Comparison of ENCODE assay signal across 13 cellular contexts in the genomic region with DNA sequence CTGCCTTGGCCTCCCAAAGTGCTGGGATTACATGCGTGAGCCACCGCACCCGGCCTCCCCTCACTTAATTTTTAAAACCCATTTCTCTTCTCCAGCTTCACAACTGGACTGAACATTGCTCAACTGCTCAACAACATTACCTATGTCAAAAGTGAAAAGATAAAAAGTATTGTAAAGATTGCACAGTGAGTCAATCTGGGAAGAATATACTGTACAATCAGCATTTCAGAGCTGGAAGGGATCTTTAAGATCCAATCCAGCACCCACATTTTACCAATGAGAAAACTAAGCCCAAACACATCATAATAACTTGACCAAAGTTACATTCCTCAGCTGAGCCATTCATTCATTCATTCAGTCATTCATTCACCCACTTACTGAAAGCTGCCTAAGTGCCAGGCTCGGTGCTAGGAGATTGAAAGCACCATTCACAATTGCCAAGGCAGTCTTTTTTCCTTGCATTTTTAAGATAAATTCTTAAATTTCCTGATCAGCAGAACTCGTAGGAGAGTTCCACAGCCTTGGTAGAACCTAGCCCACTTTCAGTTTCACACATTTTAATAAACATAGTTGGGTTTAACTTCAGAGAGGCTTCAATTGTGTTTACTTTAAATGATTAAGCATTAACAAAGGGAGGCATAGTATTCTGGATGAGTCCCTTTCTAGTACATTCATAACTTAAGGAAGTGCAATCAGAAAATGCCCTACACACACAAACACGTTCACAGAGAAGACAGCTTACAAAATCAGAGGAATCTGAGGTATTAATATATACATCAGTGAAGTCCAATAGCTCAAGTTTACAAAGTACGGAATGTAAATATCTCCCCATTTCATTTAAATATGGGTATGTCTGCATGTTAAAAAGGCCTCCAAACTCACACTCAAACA. TPM values are rescaled to one million over a fixed set of nuclear protein-coding genes. Genes with fewer than 3 reads are reported as not detected.
DNase-seq lines count a peak whose midpoint lies in the region; ATAC-seq, FAIRE-seq and TF ChIP-seq lines count a peak whose summit lies in the region.
"Had no signal": no experiment of that assay in that cellular context is flagged by ENCODE, and none has a peak within 500 bp of the region (broad histone marks: within the 10 kb centered on the region; RNA-seq: fewer than 3 reads in every experiment).

No MANE protein-coding gene starts in this region.

- H3K9me3 ChIP-seq in BLaER1 treated with 17β-estradiol and CSF1 and Interleukin-3, amounts not matched to agents 10 nM and 100 nM (replicated peaks in 1 of 11), result no peaks in the 10 kb centered on the region
- no peaks in the 10 kb centered on the region for H3K9me3 ChIP-seq in K562 (replicated peaks; ENCODE audit: control insufficient read depth, insufficient read depth, low read depth, low read length)
- H3K9me3 ChIP-seq in mucosa of stomach (ENCODE audit: control insufficient read depth, low read length), result no peaks in the 10 kb centered on the region
- H3K9me3 ChIP-seq: esophagus muscularis mucosa, upper lobe of left lung had no signal

- H3K27ac ChIP-seq in BLaER1 treated with 17β-estradiol and CSF1 and Interleukin-3, amounts not matched to agents 10 nM and 100 nM, result no peak overlapping the region
- H3K27ac ChIP-seq in KMS-11, result peak overlapping the region; percentile 25; the same call in 1 of the 2 replicates
- no peak overlapping the region for H3K27ac ChIP-seq in K562 (ENCODE audit: extremely low read depth, low read depth, low read length)
- H3K27ac ChIP-seq: esophagus muscularis mucosa, upper lobe of left lung had no signal

- peak overlapping the region; percentile 19 to 99 (median 91); a peak in 20 of 22 replicates for H3K4me2 ChIP-seq in BLaER1 treated with 17β-estradiol and CSF1 and Interleukin-3, amounts not matched to agents 10 nM and 100 nM
- H3K4me2 ChIP-seq in KMS-11, result peak overlapping the region; percentile 78
- H3K4me2 ChIP-seq in K562 (ENCODE audit: insufficient read depth, low read length), result no peak overlapping the region

- TF ChIP-seq RAD21 in K562 (CRISPR knock-in tag; conservative IDR thresholded peaks at IDR 0.05 in 1 of 2, IDR thresholded peaks at IDR 0.05 in 1 of 2), result no peak

- DNase-seq in K562 (ENCODE audit: extremely low read depth in 1 of 4, low spot score in 3 of 4) (no peak), occipital lobe (lab: John Stamatoyannopoulos, UW) (no peak), AG20443 (ENCODE audit: low spot score) (no peak)
- DNase-seq: DMS153 had no signal

- no peaks in the 10 kb centered on the region for H3K9me1 ChIP-seq in K562 (ENCODE audit: control insufficient read depth, insufficient read depth, low read length)

- CTCF ChIA-PET in K562 (lab: Yijun Ruan, JAX; ENCODE audit: low intra/inter-chr PET ratio), result no interaction called here

- H3K79me2 ChIP-seq in KMS-11 (ENCODE audit: insufficient read depth, low read depth) (peaks cover 41% of the 10 kb centered on the region), K562 (ENCODE audit: control insufficient read depth, insufficient read depth, low read length) (peaks cover 51% of the 10 kb centered on the region)

- 80% methylated on average over 7 of the region's 7 CpGs for WGBS in K562 (ENCODE audit: insufficient coverage, low coverage, missing lambda C conversion rate)

- H3K27me3 ChIP-seq in BLaER1 treated with 17β-estradiol and CSF1 and Interleukin-3, amounts not matched to agents 10 nM and 100 nM, result no peaks in the 10 kb centered on the region
- H3K27me3 ChIP-seq in KMS-11 (ENCODE audit: insufficient read depth, low read depth), result no peaks in the 10 kb centered on the region
- H3K27me3 ChIP-seq in K562 (ENCODE audit: control insufficient read depth in 2 of 2, insufficient read depth in 2 of 2, low read length in 2 of 2), result no peaks in the 10 kb centered on the region
- no peaks in the 10 kb centered on the region for H3K27me3 ChIP-seq in mucosa of stomach (ENCODE audit: control insufficient read depth, insufficient read depth, low read length)
- H3K27me3 ChIP-seq: esophagus muscularis mucosa, upper lobe of left lung had no signal

- POLR2A ChIA-PET in K562 (lab: Yijun Ruan, JAX), result interaction anchor here (0.7 to 2.4 kb wide), 5 partner anchors 8 to 256 kb away, joined by 3 to 8 read pairs (median 3); no protein-coding TSS in a partner anchor

- BruUV-seq in K562 (replicated peaks; lab: Mats Ljungman, UMichigan), result no TSS peak

- ATAC-seq in K562 (no peak), GM18870 (IDR thresholded peaks at IDR 0.05; ENCODE audit: unreplicated experiment) (no peak), HG02884 (IDR thresholded peaks at IDR 0.05; ENCODE audit: unreplicated experiment) (no peak)
- ATAC-seq: HCT116 had no signal

- FAIRE-seq in K562 (lab: Jason Lieb, UNC), result no peak

- peaks cover 29 to 51% (median 35%) of the 10 kb centered on the region in 10 experiments for H3K4me1 ChIP-seq in BLaER1 treated with 17β-estradiol and CSF1 and Interleukin-3, amounts not matched to agents 10 nM and 100 nM
- H3K4me1 ChIP-seq in KMS-11 (ENCODE audit: low read depth, poor library complexity, severe bottlenecking), result peaks cover 48% of the 10 kb centered on the region
- H3K4me1 ChIP-seq in K562 (replicated peaks in 1 of 2; ENCODE audit: control insufficient read depth in 2 of 2, insufficient read depth in 2 of 2, low read length in 2 of 2), result peaks cover 10 to 19% of the 10 kb centered on the region in 2 experiments; a peak in 4 of 5 replicates
- no peaks in the 10 kb centered on the region for H3K4me1 ChIP-seq in mucosa of stomach (ENCODE audit: control insufficient read depth, insufficient read depth, low read length)

- intact Hi-C loops in K562 (cut with micrococcal nuclease), result loop anchor here (10.0 kb wide), 2 partner anchors 467 to 1377 kb away; a partner anchor contains a TSS

- in situ Hi-C loops in K562 (cut with MboI), result loop anchor here (10.0 kb wide), 1 partner anchor 507 kb away; no protein-coding TSS in a partner anchor

- no peak for TF ChIP-seq EP300 in K562 (IDR thresholded peaks at IDR 0.05; ENCODE audit: low read length)

- peaks cover 13 to 36% (median 24%) of the 10 kb centered on the region in 11 experiments; a peak in 21 of 22 replicates for H3K36me3 ChIP-seq in BLaER1 treated with 17β-estradiol and CSF1 and Interleukin-3, amounts not matched to agents 10 nM and 100 nM
- H3K36me3 ChIP-seq in KMS-11 (ENCODE audit: insufficient read depth) (no peaks in the 10 kb centered on the region), K562 (ENCODE audit: control insufficient read depth, insufficient read depth, low read length) (peaks cover 17% of the 10 kb centered on the region; the same call in 1 of the 3 replicates), mucosa of stomach (ENCODE audit: control insufficient read depth, insufficient read depth, low read length) (no peaks in the 10 kb centered on the region)
- H3K36me3 ChIP-seq: upper lobe of left lung had no signal

- peaks cover 3 to 46% (median 16%) of the 10 kb centered on the region in 11 experiments; a peak in 14 of 22 replicates for H4K20me1 ChIP-seq in BLaER1 treated with 17β-estradiol and CSF1 and Interleukin-3, amounts not matched to agents 10 nM and 100 nM
- H4K20me1 ChIP-seq in KMS-11 (ENCODE audit: insufficient read depth), result no peaks in the 10 kb centered on the region
- no peaks in the 10 kb centered on the region; the same call in 1 of the 2 replicates for H4K20me1 ChIP-seq in K562 (replicated peaks; ENCODE audit: control insufficient read depth, insufficient read depth, low read length)

- H3K4me3 ChIP-seq in BLaER1 treated with 17β-estradiol and CSF1 and Interleukin-3, amounts not matched to agents 10 nM and 100 nM, result peak overlapping the region in 5 of 10 experiments; percentile 22 to 100 (median 33); a peak in 7 of 20 replicates
- no peak overlapping the region for H3K4me3 ChIP-seq in KMS-11 (IDR thresholded peaks at IDR 0.05; ENCODE audit: insufficient read depth, low read depth, low read length)
- no peak overlapping the region for H3K4me3 ChIP-seq in K562
- H3K4me3 ChIP-seq in mucosa of stomach (ENCODE audit: low read length), result peak overlapping the region; percentile 26
- H3K4me3 ChIP-seq: lung had no signal

- H2AFZ ChIP-seq in KMS-11 (ENCODE audit: low read depth), result no peak overlapping the region
- H2AFZ ChIP-seq in K562 (ENCODE audit: low read depth, low read length), result no peak overlapping the region

- H3K9ac ChIP-seq in BLaER1 treated with 17β-estradiol and CSF1 and Interleukin-3, amounts not matched to agents 10 nM and 100 nM, result peak overlapping the region in 3 of 11 experiments; percentile 2 to 67 (median 51); a peak in 4 of 22 replicates
- H3K9ac ChIP-seq in KMS-11, result no peak overlapping the region
- no peak overlapping the region for H3K9ac ChIP-seq in K562 (ENCODE audit: insufficient read depth in 1 of 2, low read depth in 2 of 2, low read length in 2 of 2)
- H3K9ac ChIP-seq in mucosa of stomach (ENCODE audit: low read length), result peak overlapping the region; percentile 90

- no peak for TF ChIP-seq CTCF in KMS-11 (conservative IDR thresholded peaks at IDR 0.05; ENCODE audit: low read depth, low read length)
- no peak for TF ChIP-seq CTCF in K562 (IDR thresholded peaks at IDR 0.05 in 2 of 3, conservative IDR thresholded peaks at IDR 0.05 in 1 of 3; ENCODE audit: insufficient read depth in 2 of 3, low read depth in 1 of 3, low read length in 3 of 3)

- no peak for TF ChIP-seq POLR2A in K562 (conservative IDR thresholded peaks at IDR 0.05)

RNA-seq across cellular contexts. Expression of a gene that starts 3.0 kb away (rescaled TPM):
- 4.4 and 11.7 TPM in 2 replicates for total RNA-seq in K562 (2011; cell fraction: chromatin; rRNA removed; ENCODE audit: low replicate concordance)
- 3.8 TPM in 2 replicates for total RNA-seq in K562 (2011; cell fraction: nucleolus; rRNA removed)
- 6.3 and 6.6 TPM in 2 replicates for total RNA-seq in K562 (2011; cell fraction: nucleoplasm; rRNA removed)
- 3.0 and 3.4 TPM in 2 replicates for total RNA-seq in K562 (2014; rRNA removed)
- total RNA-seq in K562 (2014; rRNA removed; fragmentation: Illumina TruSeq; extraction: Trizol), result 4.6 and 5.9 TPM in 2 replicates
- 3.4 and 3.8 TPM in 2 replicates for total RNA-seq in K562 (2015; rRNA removed; fragmentation: Illumina TruSeq; extraction: Trizol)
- 3.4 and 3.5 TPM in 2 replicates for total RNA-seq in K562 (2021)
- 1.6 and 1.9 TPM in 2 replicates for polyA plus RNA-seq in K562 (2011; rRNA removed)
- polyA plus RNA-seq in K562 (2011; cell fraction: cytosol; rRNA removed), result 0.30 and 1.2 TPM in 2 replicates
- 0.77 and 1.1 TPM in 2 replicates for polyA plus RNA-seq in K562 (2011; cell fraction: nucleus; rRNA removed)
- polyA plus RNA-seq in K562 (2012), result 2.8 and 2.9 TPM in 2 replicates
- polyA plus RNA-seq in K562 (2014; fragmentation: Illumina TruSeq; extraction: Trizol), result 2.3 and 2.5 TPM in 2 replicates
- 1 to 10 TPM; 1.2 to 1.3 TPM for polyA plus RNA-seq in K562 (2014; fragmentation: Nextera tagmentation; extraction: Ambion mirVana)
- polyA plus RNA-seq in K562 (2014; rRNA removed), result 1.7 and 3.6 TPM in 2 replicates
- 3.7 and 4.5 TPM in 2 replicates for polyA minus RNA-seq in K562 (2011; rRNA and poly(A)+ RNA removed)
- polyA minus RNA-seq in K562 (2011; cell fraction: cytosol; rRNA and poly(A)+ RNA removed), result 0.27 and 0.86 TPM in 2 replicates
- 2.3 and 4.7 TPM in 2 replicates for polyA minus RNA-seq in K562 (2011; cell fraction: nucleus; rRNA and poly(A)+ RNA removed)
- 3.3 TPM for total RNA-seq in occipital lobe

RNA-seq across cellular contexts. Expression of a gene that starts 4.3 kb away (rescaled TPM):
- 15.1 and 44.2 TPM in 2 replicates for total RNA-seq in K562 (2011; cell fraction: chromatin; rRNA removed; ENCODE audit: low replicate concordance)
- total RNA-seq in K562 (2011; cell fraction: nucleolus; rRNA removed), result 8.5 and 10.4 TPM in 2 replicates
- total RNA-seq in K562 (2011; cell fraction: nucleoplasm; rRNA removed), result 18.7 and 19.4 TPM in 2 replicates
- total RNA-seq in K562 (2014; rRNA removed) (8.1 and 9.7 TPM in 2 replicates), K562 (2014; rRNA removed; fragmentation: Illumina TruSeq; extraction: Trizol) (15.2 and 16.4 TPM in 2 replicates), K562 (2015; rRNA removed; fragmentation: Illumina TruSeq; extraction: Trizol) (11.2 and 13.5 TPM in 2 replicates), K562 (2021) (10.4 and 10.8 TPM in 2 replicates), occipital lobe (15.6 TPM)
- polyA plus RNA-seq in K562 (2011; rRNA removed) (14.3 and 16.1 TPM in 2 replicates), K562 (2014; fragmentation: Illumina TruSeq; extraction: Trizol) (11.8 and 15.3 TPM in 2 replicates), K562 (2014; fragmentation: Nextera tagmentation; extraction: Ambion mirVana) (1 to 10 TPM; 4.5 to 7.8 TPM), K562 (2014; rRNA removed) (8.0 and 11.2 TPM in 2 replicates)
- 6.5 and 10.5 TPM in 2 replicates for polyA plus RNA-seq in K562 (2011; cell fraction: cytosol; rRNA removed)
- 6.8 and 7.4 TPM in 2 replicates for polyA plus RNA-seq in K562 (2011; cell fraction: nucleus; rRNA removed)
- 10.1 and 18.5 TPM in 2 replicates for polyA plus RNA-seq in K562 (2012)
- 30.7 and 37.5 TPM in 2 replicates for polyA minus RNA-seq in K562 (2011; rRNA and poly(A)+ RNA removed)
- 8.6 and 10.8 TPM in 2 replicates for polyA minus RNA-seq in K562 (2011; cell fraction: cytosol; rRNA and poly(A)+ RNA removed)
- 15.1 and 21.1 TPM in 2 replicates for polyA minus RNA-seq in K562 (2011; cell fraction: nucleus; rRNA and poly(A)+ RNA removed)
